22 cellular contexts compared by ENCODE assay signal in genomic region chr3:98626151-98626550, GRCh38. TPM values are rescaled to one million over a fixed set of nuclear protein-coding genes. Genes with fewer than 3 reads are reported as not detected.
A peak's percentile ranks its signal among the peaks of the same experiment; 100 is the strongest.
DNase-seq lines count a peak whose midpoint lies in the region; ATAC-seq, FAIRE-seq and TF ChIP-seq lines count a peak whose summit lies in the region.
"Had no signal": no experiment of that assay in that cellular context is flagged by ENCODE, and none has a peak within 500 bp of the region (broad histone marks: within the 10 kb centered on the region; RNA-seq: fewer than 3 reads in every experiment).

No MANE protein-coding gene starts in this region.

- H3K4me1 ChIP-seq in GM23338 (ENCODE audit: insufficient read depth) (peaks cover 17% of the 10 kb centered on the region), GM12878 (ENCODE audit: control insufficient read depth, insufficient read depth, low read length) (no peaks in the 10 kb centered on the region), lower lobe of right lung (no peaks in the 10 kb centered on the region), hepatocyte (ENCODE audit: insufficient read depth) (no peaks in the 10 kb centered on the region)
- H3K4me1 ChIP-seq: A549 had no signal

- no peak for TF ChIP-seq RAD21 in GM12878 (IDR thresholded peaks at IDR 0.05; ENCODE audit: insufficient read depth, low read depth, low read length)

- SMC1A ChIA-PET in GM12878 (lab: Charles Lee; ENCODE audit: uncharacterized antibody, unreplicated experiment): interaction anchor here (1.2 to 2.6 kb wide), 5 partner anchors 14 to 106 kb away, joined by 3 to 13 read pairs (median 5); no protein-coding TSS in a partner anchor

- TF ChIP-seq CTCF in GM23338 (conservative IDR thresholded peaks at IDR 0.05; ENCODE audit: low read depth in 2 of 2): no peak
- TF ChIP-seq CTCF in GM12878 (IDR thresholded peaks at IDR 0.05 in 2 of 3, conservative IDR thresholded peaks at IDR 0.05 in 1 of 3; ENCODE audit: control insufficient read depth in 2 of 3, extremely low read depth in 1 of 3, insufficient read depth in 1 of 3, low read depth in 3 of 3, low read length in 3 of 3): no peak
- no peak for TF ChIP-seq CTCF in lower lobe of right lung (IDR thresholded peaks at IDR 0.05)
- TF ChIP-seq CTCF in hepatocyte (IDR thresholded peaks at IDR 0.05; ENCODE audit: poor library complexity): no peak

- TF ChIP-seq POLR2A in GM12878 (IDR thresholded peaks at IDR 0.05; ENCODE audit: low read depth, low read length): no peak

- POLR2A ChIA-PET in GM12878 (lab: Charles Lee): no interaction called here

- intact Hi-C loops in GM12878 (cut with micrococcal nuclease; ENCODE audit: unreplicated experiment): no loop called here
- intact Hi-C loops in lower lobe of right lung (cut with DNase I): no loop called here

- peaks cover 38% of the 10 kb centered on the region for H3K9me2 ChIP-seq in GM23338 (ENCODE audit: insufficient read depth)
- H3K9me2 ChIP-seq in hepatocyte (replicated peaks; ENCODE audit: insufficient read depth): no peaks in the 10 kb centered on the region

- no peak for DNase-seq in GM19239 (ENCODE audit: insufficient read length, low spot score)
- no peak for DNase-seq in GM23338 (ENCODE audit: low spot score)
- DNase-seq in GM12878 (ENCODE audit: low read depth, low spot score): no peak
- DNase-seq in DMS153 (lab: John Stamatoyannopoulos, UW): no peak
- DNase-seq in lower lobe of right lung: no peak
- DNase-seq in hepatocyte (ENCODE audit: low spot score): no peak
- DNase-seq: AML-193; Caco-2; Calu3; CD4-positive, alpha-beta T cell; CD8-positive, alpha-beta T cell; DMS79 treated with DMSO at 0.1 percent for 48 hours; GF-D8 had no signal

- FAIRE-seq in GM19239 (lab: Jason Lieb, UNC): peak; percentile 14
- no peak for FAIRE-seq in GM12878 (lab: Jason Lieb, UNC)
- FAIRE-seq: A549, D721Med, G401.6, GM12892 had no signal

- H3K27me3 ChIP-seq in GM23338 (ENCODE audit: insufficient read depth): no peaks in the 10 kb centered on the region
- no peaks in the 10 kb centered on the region for H3K27me3 ChIP-seq in GM12878 (replicated peaks in 1 of 2; ENCODE audit: control insufficient read depth in 2 of 2, insufficient read depth in 2 of 2, low read length in 1 of 2)
- no peaks in the 10 kb centered on the region for H3K27me3 ChIP-seq in lower lobe of right lung (ENCODE audit: low read depth)
- no peaks in the 10 kb centered on the region for H3K27me3 ChIP-seq in hepatocyte
- H3K27me3 ChIP-seq: BLaER1 treated with 17β-estradiol and CSF1 and Interleukin-3, amounts not matched to agents 10 nM and 100 nM had no signal

- no peaks in the 10 kb centered on the region for H3K27me3 Mint-ChIP-seq in GM23338 (ENCODE audit: insufficient read depth, low read depth, poor library complexity)
- H3K27me3 Mint-ChIP-seq: CD4-positive, alpha-beta T cell had no signal

- H3K4me1 Mint-ChIP-seq in GM23338: peaks cover 25% of the 10 kb centered on the region
- H3K4me1 Mint-ChIP-seq: B cell had no signal

- RAD21 ChIA-PET in GM12878 (lab: Charles Lee; ENCODE audit: unreplicated experiment): interaction anchor here (1.6 kb wide), 1 partner anchor 16 kb away, joined by 6 read pairs; no protein-coding TSS in a partner anchor

- no peak overlapping the region for H3K27ac Mint-ChIP-seq in GM23338
- H3K27ac Mint-ChIP-seq: B cell; CD4-positive, alpha-beta T cell; CD8-positive, alpha-beta T cell had no signal

- H3K9me3 Mint-ChIP-seq in GM23338: no peaks in the 10 kb centered on the region
- H3K9me3 Mint-ChIP-seq: CD4-positive, alpha-beta T cell; CD8-positive, alpha-beta T cell had no signal

- H3K36me3 ChIP-seq in GM23338 (ENCODE audit: insufficient read depth) (no peaks in the 10 kb centered on the region), GM12878 (ENCODE audit: control insufficient read depth in 2 of 2, insufficient read depth in 2 of 2, low read length in 1 of 2) (no peaks in the 10 kb centered on the region; a peak in 1 of 4 replicates), lower lobe of right lung (no peaks in the 10 kb centered on the region), hepatocyte (replicated peaks; ENCODE audit: insufficient read depth, low read depth) (no peaks in the 10 kb centered on the region)
- H3K36me3 ChIP-seq: BLaER1 treated with 17β-estradiol and CSF1 and Interleukin-3, amounts not matched to agents 10 nM and 100 nM had no signal

- H3K4me3 ChIP-seq in GM23338: no peak overlapping the region
- no peak overlapping the region for H3K4me3 ChIP-seq in GM12878
- H3K4me3 ChIP-seq in lower lobe of right lung: no peak overlapping the region
- no peak overlapping the region for H3K4me3 ChIP-seq in hepatocyte
- H3K4me3 ChIP-seq: A549; BLaER1 treated with 17β-estradiol and CSF1 and Interleukin-3, amounts not matched to agents 10 nM and 100 nM had no signal

- H4K20me1 ChIP-seq in GM23338 (replicated peaks; ENCODE audit: insufficient read depth) (no peaks in the 10 kb centered on the region), GM12878 (ENCODE audit: control insufficient read depth, insufficient read depth) (no peaks in the 10 kb centered on the region), hepatocyte (ENCODE audit: insufficient read depth, poor library complexity, severe bottlenecking) (no peaks in the 10 kb centered on the region)
- H4K20me1 ChIP-seq: BLaER1 treated with 17β-estradiol and CSF1 and Interleukin-3, amounts not matched to agents 10 nM and 100 nM had no signal

- CTCF ChIA-PET in GM12878 (lab: Yijun Ruan, JAX): interaction anchor here (1.3 kb wide), 1 partner anchor 24 kb away, joined by 3 read pairs; no protein-coding TSS in a partner anchor

- H3K4me2 ChIP-seq in GM23338: no peak overlapping the region
- H3K4me2 ChIP-seq in GM12878 (ENCODE audit: control insufficient read depth, insufficient read depth): no peak overlapping the region
- no peak overlapping the region for H3K4me2 ChIP-seq in hepatocyte
- H3K4me2 ChIP-seq: A549; BLaER1 treated with 17β-estradiol and CSF1 and Interleukin-3, amounts not matched to agents 10 nM and 100 nM had no signal

- no peaks in the 10 kb centered on the region for H3K36me3 Mint-ChIP-seq in GM23338 (ENCODE audit: low read depth)
- H3K36me3 Mint-ChIP-seq: CD8-positive, alpha-beta T cell had no signal

- no peak overlapping the region for H3K4me3 Mint-ChIP-seq in GM23338
- H3K4me3 Mint-ChIP-seq: B cell; CD4-positive, alpha-beta T cell; CD8-positive, alpha-beta T cell had no signal

- WGBS in GM12878 (ENCODE audit: insufficient coverage, insufficient replicate concordance, low lambda C conversion rate, missing lambda C conversion rate): 89% methylated on average over 4 of the region's 4 CpGs
- 89% methylated on average over 4 of the region's 4 CpGs for WGBS in hepatocyte (ENCODE audit: low lambda C conversion rate, missing lambda C conversion rate)

- no peak overlapping the region for H3K9ac ChIP-seq in GM12878 (ENCODE audit: control insufficient read depth, insufficient read depth, low read length)
- H3K9ac ChIP-seq: BLaER1 treated with 17β-estradiol and CSF1 and Interleukin-3, amounts not matched to agents 10 nM and 100 nM had no signal

- H3K9me3 ChIP-seq in GM12878 (replicated peaks; ENCODE audit: control insufficient read depth, insufficient read depth, low read length) (no peaks in the 10 kb centered on the region; the same call in 2 of the 3 replicates), lower lobe of right lung (no peaks in the 10 kb centered on the region), hepatocyte (ENCODE audit: low read depth) (no peaks in the 10 kb centered on the region)
- H3K9me3 ChIP-seq: A549; BLaER1 treated with 17β-estradiol and CSF1 and Interleukin-3, amounts not matched to agents 10 nM and 100 nM; Caco-2 had no signal

- in situ Hi-C loops in GM12878 (cut with MboI): no loop called here

- H3K27ac ChIP-seq in GM23338 (ENCODE audit: low read depth): no peak overlapping the region
- H3K27ac ChIP-seq in GM12878 (ENCODE audit: control insufficient read depth, insufficient read depth): no peak overlapping the region
- no peak overlapping the region for H3K27ac ChIP-seq in lower lobe of right lung
- no peak overlapping the region for H3K27ac ChIP-seq in hepatocyte
- H3K27ac ChIP-seq: 22Rv1; A549; BLaER1 treated with 17β-estradiol and CSF1 and Interleukin-3, amounts not matched to agents 10 nM and 100 nM; C4-2B had no signal

- peak; percentile 45 for ATAC-seq in GM18520 (IDR thresholded peaks at IDR 0.05; ENCODE audit: unreplicated experiment)
- no peak for ATAC-seq in GM23338
- ATAC-seq in GM12878: peak; percentile 28; the same call in 2 of the 3 replicates
- no peak for ATAC-seq in lower lobe of right lung
- ATAC-seq: A549; CD8-positive, alpha-beta T cell had no signal

- H3F3A ChIP-seq in GM23338 (replicated peaks; ENCODE audit: low read depth): no peaks in the 10 kb centered on the region

- H3K79me2 ChIP-seq in GM23338 (replicated peaks; ENCODE audit: insufficient read depth): no peaks in the 10 kb centered on the region
- H3K79me2 ChIP-seq in GM12878 (ENCODE audit: control insufficient read depth, insufficient read depth, low read length): no peaks in the 10 kb centered on the region
- no peaks in the 10 kb centered on the region for H3K79me2 ChIP-seq in hepatocyte

- TF ChIP-seq EP300 in GM12878 (IDR thresholded peaks at IDR 0.05; ENCODE audit: borderline replicate concordance in 1 of 2, control insufficient read depth in 1 of 2, low read depth in 2 of 2, low read length in 2 of 2): no peak

- no TSS peak for BruUV-seq in GM12878 (replicated peaks; lab: Mats Ljungman, UMichigan)

- H2AFZ ChIP-seq in GM23338 (peak overlapping the region; percentile 23), GM12878 (ENCODE audit: control insufficient read depth, low read depth, low read length) (no peak overlapping the region), hepatocyte (no peak overlapping the region)

RNA-seq across cellular contexts. Expression of gene CPOX, which starts 32.7 kb away (rescaled TPM):
- 32.5 and 38.3 TPM in 2 replicates for total RNA-seq in GM23338 (2014; rRNA removed; shearing (Covaris generic))
- polyA plus RNA-seq in GM23338 (2016; fragmentation: Nextera tagmentation; extraction: Ambion mirVana) (12.4 and 13.3 TPM in 2 replicates), GM12878 (2011; rRNA removed) (65.8 and 67.0 TPM in 2 replicates), GM12878 (2014; fragmentation: Illumina TruSeq; extraction: Trizol) (61.8 and 63.7 TPM in 2 replicates), GM12878 (2014; fragmentation: Nextera tagmentation; extraction: Ambion mirVana) (10 to 100 TPM; 40.7 to 45.8 TPM), GM12878 (2014; rRNA removed) (66.4 and 78.0 TPM in 2 replicates), GM12878 (2016; fragmentation: Nextera tagmentation; extraction: Ambion mirVana) (10 to 100 TPM; 63.3 to 67.6 TPM), hepatocyte (12.3 and 14.3 TPM in 2 replicates)
- total RNA-seq in GM12878 (2013; cell fraction: nucleolus; rRNA removed): 67.1 and 69.2 TPM in 2 replicates
- total RNA-seq in GM12878 (2014; rRNA removed) (71.8 and 75.9 TPM in 2 replicates), GM12878 (2014; rRNA removed; fragmentation: Illumina TruSeq; extraction: Trizol) (51.0 and 53.2 TPM in 2 replicates), GM12878 (2021) (69.4 and 72.6 TPM in 2 replicates), lower lobe of right lung (18.0 TPM), hepatocyte (18.6 and 30.1 TPM in 2 replicates)
- polyA plus RNA-seq in GM12878 (2011; ENCODE audit: low read depth): 31.0 TPM
- 37.8 and 41.4 TPM in 2 replicates for polyA plus RNA-seq in GM12878 (2011; cell fraction: cytosol; rRNA removed)
- 79.0 and 107 TPM in 2 replicates for polyA plus RNA-seq in GM12878 (2011; cell fraction: nucleus; rRNA removed)
- 44.9 and 69.6 TPM in 2 replicates for polyA plus RNA-seq in GM12878 (2012)
- polyA minus RNA-seq in GM12878 (2011; rRNA and poly(A)+ RNA removed): 31.7 and 38.3 TPM in 2 replicates
- 13.1 and 19.1 TPM in 2 replicates for polyA minus RNA-seq in GM12878 (2011; cell fraction: cytosol; rRNA and poly(A)+ RNA removed)
- polyA minus RNA-seq in GM12878 (2011; cell fraction: nucleus; rRNA and poly(A)+ RNA removed): 23.1 and 39.6 TPM in 2 replicates

Comparison
In these comparisons a context has a peak if more than half of its experiments do, and no peak if none do; other contexts are left out.
1. ATAC-seq: peak in GM18520 (single experiment) and GM12878 (single experiment); none in GM23338 (single experiment) and lower lobe of right lung (0 of 2).